Comparison of ENCODE assay signal across 8 cellular contexts in genomic region chr7:103348959-103349358, GRCh38. TPM values are rescaled to one million over a fixed set of nuclear protein-coding genes. Genes with fewer than 3 reads are reported as not detected.
DNase-seq lines count a peak whose midpoint lies in the region; ATAC-seq, FAIRE-seq and TF ChIP-seq lines count a peak whose summit lies in the region.

No MANE protein-coding gene starts in this region.

- no peaks in the 10 kb centered on the region for H3K9me3 Mint-ChIP-seq in activated naive CD4-positive, alpha-beta T cell treated with anti-CD3 and anti-CD28 coated beads, Interleukin-2, amount 10 ng/mL, durations not matched to agents 7 days and 5 days
- H3K9me3 Mint-ChIP-seq in activated T-helper 17 cell treated with anti-CD3 and anti-CD28 coated beads, Interleukin-2, amount 50 U/mL, for 72 hours, result no peaks in the 10 kb centered on the region
- no peaks in the 10 kb centered on the region for H3K9me3 Mint-ChIP-seq in immature natural killer cell

- in situ Hi-C loops in transverse colon (cut with MboI; ENCODE audit: low pct_ligation_motif_present in 1 of 4, low pct_unique_long_range_greater_than_20kb in 1 of 4, low sequenced_read_pairs in 3 of 4), result no loop called here

- no peak for DNase-seq in activated naive CD4-positive, alpha-beta T cell treated with anti-CD3 and anti-CD28 coated beads, Interleukin-2, amount 10 ng/mL, durations not matched to agents 7 days and 5 days
- DNase-seq in activated naive CD4-positive, alpha-beta T cell treated with anti-CD3 and anti-CD28 coated beads, Interleukin-2, amount 50 U/mL, for 16 hours, result no peak
- no peak for DNase-seq in immature natural killer cell
- no peak for DNase-seq in suprapubic skin (ENCODE audit: low spot score in 2 of 2)
- no peak for DNase-seq in transverse colon
- no peak for DNase-seq in H54 (ENCODE audit: insufficient read length, low spot score)

- no peaks in the 10 kb centered on the region for H3K27me3 ChIP-seq in suprapubic skin
- no peaks in the 10 kb centered on the region for H3K27me3 ChIP-seq in transverse colon

- no peak overlapping the region for H3K27ac ChIP-seq in suprapubic skin
- H3K27ac ChIP-seq in transverse colon, result no peak overlapping the region

- peak overlapping the region; percentile 24 for H3K27ac Mint-ChIP-seq in activated naive CD4-positive, alpha-beta T cell treated with anti-CD3 and anti-CD28 coated beads, Interleukin-2, amount 10 ng/mL, durations not matched to agents 7 days and 5 days
- H3K27ac Mint-ChIP-seq in activated T-helper 17 cell treated with anti-CD3 and anti-CD28 coated beads, Interleukin-2, amount 50 U/mL, for 72 hours, result peak overlapping the region; percentile 97
- H3K27ac Mint-ChIP-seq in immature natural killer cell, result peak overlapping the region; percentile 13 to 100 (median 82)

- CTCF ChIA-PET in activated naive CD4-positive, alpha-beta T cell treated with anti-CD3 and anti-CD28 coated beads, Interleukin-2, amount 10 ng/mL, durations not matched to agents 7 days and 5 days (lab: Charles Lee), result no interaction called here

- TF ChIP-seq CTCF in suprapubic skin (IDR thresholded peaks at IDR 0.05) (no peak), transverse colon (IDR thresholded peaks at IDR 0.05) (no peak)

- H3K9me3 ChIP-seq in suprapubic skin (no peaks in the 10 kb centered on the region), transverse colon (no peaks in the 10 kb centered on the region)

- TF ChIP-seq EP300 in suprapubic skin (IDR thresholded peaks at IDR 0.05) (no peak), transverse colon (IDR thresholded peaks at IDR 0.05; ENCODE audit: low read depth) (no peak)

- WGBS in suprapubic skin, result 25% methylated on average over 2 of the region's 2 CpGs
- WGBS in transverse colon (ENCODE audit: low coverage in 1 of 2), 2 donors, result 32 to 51% methylated on average over 2 of the region's 2 CpGs

- H3K27me3 Mint-ChIP-seq in activated naive CD4-positive, alpha-beta T cell treated with anti-CD3 and anti-CD28 coated beads, Interleukin-2, amount 10 ng/mL, durations not matched to agents 7 days and 5 days, result no peaks in the 10 kb centered on the region
- no peaks in the 10 kb centered on the region for H3K27me3 Mint-ChIP-seq in activated T-helper 17 cell treated with anti-CD3 and anti-CD28 coated beads, Interleukin-2, amount 50 U/mL, for 72 hours
- H3K27me3 Mint-ChIP-seq in immature natural killer cell (ENCODE audit: low read depth in 3 of 3), result peaks cover 4 to 11% (median 9%) of the 10 kb centered on the region in 3 donors

- intact Hi-C loops in transverse colon (cut with DNase I; ENCODE audit: low total_unique reads), result no loop called here

- peaks cover 56% of the 10 kb centered on the region for H3K4me1 Mint-ChIP-seq in activated naive CD4-positive, alpha-beta T cell treated with anti-CD3 and anti-CD28 coated beads, Interleukin-2, amount 10 ng/mL, durations not matched to agents 7 days and 5 days
- peaks cover 35% of the 10 kb centered on the region for H3K4me1 Mint-ChIP-seq in activated T-helper 17 cell treated with anti-CD3 and anti-CD28 coated beads, Interleukin-2, amount 50 U/mL, for 72 hours
- H3K4me1 Mint-ChIP-seq in immature natural killer cell, result peaks cover 57 to 95% of the 10 kb centered on the region in 2 donors

- H3K4me1 ChIP-seq in suprapubic skin (peaks cover 46% of the 10 kb centered on the region), transverse colon (peaks cover 14 to 49% (median 21%) of the 10 kb centered on the region in 4 donors)

- H3K36me3 Mint-ChIP-seq in activated naive CD4-positive, alpha-beta T cell treated with anti-CD3 and anti-CD28 coated beads, Interleukin-2, amount 10 ng/mL, durations not matched to agents 7 days and 5 days, result peaks cover 28% of the 10 kb centered on the region
- peaks cover 70% of the 10 kb centered on the region for H3K36me3 Mint-ChIP-seq in activated T-helper 17 cell treated with anti-CD3 and anti-CD28 coated beads, Interleukin-2, amount 50 U/mL, for 72 hours (ENCODE audit: low read depth)
- H3K36me3 Mint-ChIP-seq in immature natural killer cell, result no peaks in the 10 kb centered on the region

- H3K36me3 ChIP-seq in suprapubic skin, result peaks cover 13% of the 10 kb centered on the region
- no peaks in the 10 kb centered on the region for H3K36me3 ChIP-seq in transverse colon

- ATAC-seq in activated T-helper 17 cell treated with anti-CD3 and anti-CD28 coated beads, Interleukin-2, amount 50 U/mL, for 72 hours (replicated peaks), result no peak
- no peak for ATAC-seq in HG02885 (IDR thresholded peaks at IDR 0.05; ENCODE audit: poor library complexity, unreplicated experiment)

- TF ChIP-seq POLR2A in suprapubic skin (IDR thresholded peaks at IDR 0.05) (no peak), transverse colon (IDR thresholded peaks at IDR 0.05) (no peak), H54 (IDR thresholded peaks at IDR 0.05; ENCODE audit: low read depth, low read length) (no peak)

- FAIRE-seq in H54 (lab: Jason Lieb, UNC), result no peak

- peak overlapping the region; percentile 99 for H3K4me3 Mint-ChIP-seq in activated naive CD4-positive, alpha-beta T cell treated with anti-CD3 and anti-CD28 coated beads, Interleukin-2, amount 10 ng/mL, durations not matched to agents 7 days and 5 days
- H3K4me3 Mint-ChIP-seq in activated T-helper 17 cell treated with anti-CD3 and anti-CD28 coated beads, Interleukin-2, amount 50 U/mL, for 72 hours, result peak overlapping the region; percentile 99
- H3K4me3 Mint-ChIP-seq in immature natural killer cell, result peak overlapping the region; percentile 99 to 100 (median 100)

- H3K4me3 ChIP-seq in suprapubic skin (peak overlapping the region; percentile 93), transverse colon (peak overlapping the region in 2 of 4 donors; percentile 70 to 95)

RNA-seq across cellular contexts. Expression of gene PSMC2, which starts 1.5 kb away (rescaled TPM):
- 100 to 1,000 TPM; 111 to 180 TPM for total RNA-seq in activated T-helper 17 cell treated with anti-CD3 and anti-CD28 coated beads, Interleukin-2, amount 50 U/mL, for 72 hours
- polyA plus RNA-seq in immature natural killer cell, result 100 to 1,000 TPM; 115 to 185 (median 126) TPM
- total RNA-seq in suprapubic skin, result 100 to 1,000 TPM in 1 of 4 donors, 10 to 100 TPM in 3; 61.5 to 115 (median 94.0) TPM
- 10 to 100 TPM in 3 of 4 donors, 1 to 10 TPM in 1; 5.2 to 88.6 (median 55.7) TPM for total RNA-seq in transverse colon

RNA-seq across cellular contexts. Expression of gene DNAJC2, which starts 4.4 kb away (rescaled TPM):
- total RNA-seq in activated T-helper 17 cell treated with anti-CD3 and anti-CD28 coated beads, Interleukin-2, amount 50 U/mL, for 72 hours, result 10 to 100 TPM; 28.8 to 44.0 TPM
- polyA plus RNA-seq in immature natural killer cell, result 10 to 100 TPM in 2 of 3 donors, 1 to 10 TPM in 1; 6.8 to 23.2 (median 15.1) TPM
- total RNA-seq in suprapubic skin (10 to 100 TPM; 10.2 to 45.0 (median 17.8) TPM), transverse colon (10 to 100 TPM; 16.4 to 48.6 (median 27.7) TPM)

RNA-seq across cellular contexts. Expression of gene PMPCB, which starts 51.7 kb away (rescaled TPM):
- 10 to 100 TPM; 76.6 to 82.0 TPM for total RNA-seq in activated T-helper 17 cell treated with anti-CD3 and anti-CD28 coated beads, Interleukin-2, amount 50 U/mL, for 72 hours
- 10 to 100 TPM; 43.0 to 60.7 (median 54.8) TPM for polyA plus RNA-seq in immature natural killer cell
- total RNA-seq in suprapubic skin (10 to 100 TPM; 38.9 to 61.3 (median 45.4) TPM), transverse colon (10 to 100 TPM; 20.6 to 64.6 (median 46.3) TPM)

Comparison
In these comparisons a context has a peak if more than half of its experiments do, and no peak if none do; other contexts are left out.
1. H3K27ac Mint-ChIP-seq: peak in every context shown above with its lines; median percentile 97 in activated T-helper 17 cell treated with anti-CD3 and anti-CD28 coated beads, Interleukin-2, amount 50 U/mL, for 72 hours; 82 in immature natural killer cell; 24 in activated naive CD4-positive, alpha-beta T cell treated with anti-CD3 and anti-CD28 coated beads, Interleukin-2, amount 10 ng/mL, durations not matched to agents 7 days and 5 days.